Comparison of ENCODE assay signal across 8 cellular contexts in the genomic region with DNA sequence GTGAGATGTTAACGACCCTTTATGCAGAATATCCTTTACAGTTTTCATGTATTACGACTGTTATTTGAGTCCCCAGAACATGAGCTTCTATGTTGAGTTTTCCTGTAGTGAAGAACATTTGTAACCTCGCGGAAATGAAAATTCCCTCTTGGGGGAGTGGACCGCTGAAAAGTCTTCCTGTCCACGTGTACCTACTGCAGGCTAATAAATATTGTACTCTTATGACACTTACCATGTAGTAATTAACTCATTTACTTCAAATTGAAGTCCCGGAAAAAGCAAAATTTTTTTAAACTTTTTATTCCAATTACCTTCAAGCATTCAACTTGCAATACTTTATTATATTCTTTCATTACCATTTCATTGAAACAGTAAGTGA. TPM values are rescaled to one million over a fixed set of nuclear protein-coding genes. Genes with fewer than 3 reads are reported as not detected.
A peak's percentile ranks its signal among the peaks of the same experiment; 100 is the strongest.
DNase-seq lines count a peak whose midpoint lies in the region; ATAC-seq and TF ChIP-seq lines count a peak whose summit lies in the region.

No MANE protein-coding gene starts in this region.

- peaks cover 43% of the 10 kb centered on the region for H3K4me1 ChIP-seq in OCI-LY1 (ENCODE audit: insufficient read depth, low read length, severe bottlenecking)
- H3K4me1 ChIP-seq in endodermal cell (ENCODE audit: control insufficient read depth, insufficient read depth, low read length): no peaks in the 10 kb centered on the region

- peak overlapping the region; percentile 90 for H3K4me2 ChIP-seq in OCI-LY1 (ENCODE audit: low read length)

- peaks cover 62% of the 10 kb centered on the region for H3K79me2 ChIP-seq in OCI-LY1 (ENCODE audit: insufficient read depth, low read length)

- H3K36me3 ChIP-seq in OCI-LY1 (ENCODE audit: insufficient read depth, low read length) (peaks cover 11% of the 10 kb centered on the region; the same call in 1 of the 2 replicates), endodermal cell (ENCODE audit: control insufficient read depth, insufficient read depth, low read length) (no peaks in the 10 kb centered on the region)

- H3K36me3 Mint-ChIP-seq in endodermal cell (ENCODE audit: low read depth): peaks cover 6% of the 10 kb centered on the region
- H3K36me3 Mint-ChIP-seq in osteocyte (ENCODE audit: unreplicated experiment): no peaks in the 10 kb centered on the region

- H3K4me1 Mint-ChIP-seq in endodermal cell (peaks cover 28% of the 10 kb centered on the region), osteocyte (ENCODE audit: unreplicated experiment) (peaks cover 41% of the 10 kb centered on the region)

- no peak overlapping the region for H3K27ac ChIP-seq in OCI-LY1 (ENCODE audit: low read depth, low read length, poor library complexity, severe bottlenecking)
- H3K27ac ChIP-seq in endodermal cell (ENCODE audit: low read depth, low read length): no peak overlapping the region

- H3K27ac Mint-ChIP-seq in endodermal cell (peak overlapping the region; percentile 97), osteocyte (ENCODE audit: unreplicated experiment) (peak overlapping the region; percentile 98)

- in situ Hi-C loops in Caki2 (cut with HindIII; ENCODE audit: low pct_unique_long_range_greater_than_20kb, low sequenced_read_pairs): no loop called here

- H2AFZ ChIP-seq in OCI-LY1 (ENCODE audit: low read length): no peak overlapping the region

- 22 to 26% methylated on average over 7 of the region's 7 CpGs for WGBS in endodermal cell (ENCODE audit: insufficient coverage in 1 of 2, insufficient read length in 1 of 2), 2 experiments

- no peaks in the 10 kb centered on the region for H3K9me3 ChIP-seq in OCI-LY1 (ENCODE audit: low read length)
- no peaks in the 10 kb centered on the region for H3K9me3 ChIP-seq in endodermal cell (ENCODE audit: control insufficient read depth, low read length)

- no peaks in the 10 kb centered on the region for H3K27me3 ChIP-seq in OCI-LY1 (ENCODE audit: insufficient read depth, low read length)
- H3K27me3 ChIP-seq in endodermal cell (ENCODE audit: control insufficient read depth, insufficient read depth, low read length, poor library complexity, severe bottlenecking): no peaks in the 10 kb centered on the region

- no peak for ATAC-seq in HG03342 (IDR thresholded peaks at IDR 0.05; ENCODE audit: unreplicated experiment)
- ATAC-seq in GM19467 (IDR thresholded peaks at IDR 0.05; ENCODE audit: unreplicated experiment): no peak

- H3K4me3 ChIP-seq in OCI-LY1 (ENCODE audit: low read depth, low read length, poor library complexity, severe bottlenecking) (peak overlapping the region; percentile 89), endodermal cell (ENCODE audit: low read length) (peak overlapping the region; percentile 89)

- no peaks in the 10 kb centered on the region for H3K9me2 ChIP-seq in OCI-LY1 (ENCODE audit: low read depth, low read length)

- peak overlapping the region; percentile 91 for H3K9ac ChIP-seq in OCI-LY1 (ENCODE audit: low read length)
- H3K9ac ChIP-seq in endodermal cell (ENCODE audit: extremely low read depth, low read length, poor library complexity, severe bottlenecking): peak overlapping the region; percentile 86

- H3F3A ChIP-seq in OCI-LY1 (ENCODE audit: insufficient read depth, low read length): no peaks in the 10 kb centered on the region

- DNase-seq in Caki2 (ENCODE audit: low read depth) (peak; percentile 15), endodermal cell (no peak), osteocyte (ENCODE audit: extremely low spot score, unreplicated experiment) (no peak)
- no peak for DNase-seq in stimulated activated CD4-positive, alpha-beta T cell treated with anti-CD3 and anti-CD28 coated beads, Interleukin-4, amount 100 ng/mL, for 4 hours
- no peak for DNase-seq in activated CD4-positive, CD25-positive, alpha-beta regulatory T cell (lab: John Stamatoyannopoulos, UW)

- H4K20me1 ChIP-seq in OCI-LY1 (ENCODE audit: insufficient read depth, low read length): no peaks in the 10 kb centered on the region

- H3K27me3 Mint-ChIP-seq in endodermal cell (ENCODE audit: insufficient read depth) (no peaks in the 10 kb centered on the region), osteocyte (ENCODE audit: unreplicated experiment) (no peaks in the 10 kb centered on the region)

- TF ChIP-seq CTCF in OCI-LY1 (IDR thresholded peaks at IDR 0.05; ENCODE audit: low read length) (no peak), endodermal cell (conservative IDR thresholded peaks at IDR 0.05) (no peak), osteocyte (IDR thresholded peaks at IDR 0.05) (no peak)

- H3K4me3 Mint-ChIP-seq in endodermal cell: peak overlapping the region; percentile 88
- peak overlapping the region; percentile 97 for H3K4me3 Mint-ChIP-seq in osteocyte (ENCODE audit: unreplicated experiment)

- no peaks in the 10 kb centered on the region for H3K9me3 Mint-ChIP-seq in endodermal cell
- H3K9me3 Mint-ChIP-seq in osteocyte (ENCODE audit: unreplicated experiment): no peaks in the 10 kb centered on the region

RNA-seq across cellular contexts. Expression of a gene that starts 1.1 kb away (rescaled TPM):
- 32.9 and 33.9 TPM in 2 replicates for total RNA-seq in Caki2 (2014; rRNA removed; shearing (Covaris generic); ENCODE audit: low replicate concordance)
- total RNA-seq in endodermal cell: 10 to 100 TPM; 33.4 to 38.4 TPM
- polyA plus RNA-seq in endodermal cell (2013, experiment 1 of 2): 44.8 TPM
- 45.3 TPM for polyA plus RNA-seq in endodermal cell (2013, experiment 2 of 2)
- 50.6 and 57.0 TPM in 2 replicates for total RNA-seq in osteocyte

RNA-seq across cellular contexts. Expression of a gene that starts 1.1 kb away (rescaled TPM):
- 15.9 and 20.0 TPM in 2 replicates for total RNA-seq in Caki2 (2014; rRNA removed; shearing (Covaris generic); ENCODE audit: low replicate concordance)
- 10 to 100 TPM; 37.9 to 40.3 TPM for total RNA-seq in endodermal cell
- 26.4 TPM for polyA plus RNA-seq in endodermal cell (2013, experiment 1 of 2)
- polyA plus RNA-seq in endodermal cell (2013, experiment 2 of 2): 23.3 TPM
- total RNA-seq in osteocyte: 21.6 and 21.8 TPM in 2 replicates

RNA-seq across cellular contexts. Expression of a gene that starts 20.3 kb away (rescaled TPM):
- total RNA-seq in Caki2 (2014; rRNA removed; shearing (Covaris generic); ENCODE audit: low replicate concordance): 15.2 and 24.5 TPM in 2 replicates
- total RNA-seq in endodermal cell (1 to 10 TPM; 3.6 to 4.8 TPM), osteocyte (1.5 and 2.2 TPM in 2 replicates)
- 8.2 TPM for polyA plus RNA-seq in endodermal cell (2013, experiment 1 of 2)
- polyA plus RNA-seq in endodermal cell (2013, experiment 2 of 2): 8.8 TPM
